8 cellular contexts compared by ENCODE assay signal in the genomic region with DNA sequence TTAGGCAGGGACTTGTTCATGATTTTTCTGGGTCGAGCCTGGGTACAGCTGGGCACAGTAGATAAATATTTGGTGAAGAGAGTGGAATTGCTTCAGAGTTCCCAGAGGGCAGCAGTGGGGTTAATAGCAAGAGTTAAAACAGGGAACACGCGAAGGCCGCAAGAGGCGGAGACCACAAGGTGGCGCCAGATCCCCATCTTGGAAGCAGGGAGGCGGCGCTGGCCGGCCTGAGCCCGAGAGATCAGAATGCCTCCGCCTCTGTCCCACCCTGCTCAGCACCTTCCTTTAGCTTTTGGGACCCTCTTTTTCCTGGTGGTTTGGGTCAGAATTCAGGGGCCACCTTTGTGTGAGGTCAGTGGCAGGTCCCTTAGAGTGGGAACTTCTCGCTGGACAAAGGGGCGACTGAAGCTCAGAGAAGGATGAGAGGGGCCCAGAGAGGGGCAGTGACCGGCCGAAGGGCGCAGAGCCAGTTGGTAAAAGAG. TPM values are rescaled to one million over a fixed set of nuclear protein-coding genes. Genes with fewer than 3 reads are reported as not detected.
A peak's percentile ranks its signal among the peaks of the same experiment; 100 is the strongest.
DNase-seq lines count a peak whose midpoint lies in the region; ATAC-seq and TF ChIP-seq lines count a peak whose summit lies in the region.

No MANE protein-coding gene starts in this region.

- WGBS in right cardiac atrium: 14% methylated on average over 16 of the region's 16 CpGs
- WGBS in sigmoid colon, 2 donors: 15 to 21% methylated on average over 16 of the region's 16 CpGs

- H3K9me3 ChIP-seq in right cardiac atrium (ENCODE audit: control insufficient read depth, low read length) (no peaks in the 10 kb centered on the region), sigmoid colon (no peaks in the 10 kb centered on the region)

- TF ChIP-seq POLR2A in NB4 (IDR thresholded peaks at IDR 0.05; ENCODE audit: extremely low read depth, insufficient read length): no peak
- no peak for TF ChIP-seq POLR2A in sigmoid colon (IDR thresholded peaks at IDR 0.05)

- no peaks in the 10 kb centered on the region for H3K4me1 ChIP-seq in right cardiac atrium (ENCODE audit: control insufficient read depth, insufficient read depth, low read length)
- H3K4me1 ChIP-seq in sigmoid colon: peaks cover 0 to 23% (median 7%) of the 10 kb centered on the region in 4 donors

- DNase-seq in NCI-H2029 (lab: John Stamatoyannopoulos, UW) (peak; percentile 42), NCI-H2029 treated with DMSO at 0.1 percent for 48 hours (lab: John Stamatoyannopoulos, UW) (no peak), NB4 (ENCODE audit: low read depth) (peak; percentile 82), T-helper 22 cell (ENCODE audit: low read depth) (peak; percentile 40), amygdala (lab: John Stamatoyannopoulos, UW) (peak in 53 of 56 donors; percentile 16 to 93 (median 66)), right cardiac atrium (peak; percentile 86 to 95 (median 92)), sigmoid colon (peak; percentile 87)

- no peak overlapping the region for H3K4me3 ChIP-seq in NB4 (ENCODE audit: low read depth, low read length)
- H3K4me3 ChIP-seq in right cardiac atrium (ENCODE audit: low read length): no peak overlapping the region
- H3K4me3 ChIP-seq in sigmoid colon: no peak overlapping the region

- no peaks in the 10 kb centered on the region for H3K36me3 ChIP-seq in sigmoid colon

- no peak for TF ChIP-seq EP300 in sigmoid colon (IDR thresholded peaks at IDR 0.05)

- no peak overlapping the region for H3K27ac ChIP-seq in right cardiac atrium (ENCODE audit: low read length)
- H3K27ac ChIP-seq in sigmoid colon: no peak overlapping the region

- peak; percentile 87 to 89 for ATAC-seq in right cardiac atrium
- no peak for ATAC-seq in GM19463 (IDR thresholded peaks at IDR 0.05; ENCODE audit: unreplicated experiment)

- TF ChIP-seq CTCF in NB4 (IDR thresholded peaks at IDR 0.05; ENCODE audit: low read depth, low read length) (peak; percentile 76), sigmoid colon (IDR thresholded peaks at IDR 0.05) (peak; percentile 67 to 97 (median 92))

- intact Hi-C loops in right cardiac atrium (cut with DNase I): loop anchor here (2.0 to 10.0 kb wide), 5 partner anchors 111 to 282 kb away; no protein-coding TSS in a partner anchor
- intact Hi-C loops in sigmoid colon (cut with DNase I): loop anchor here (1.0 to 10.0 kb wide), 3 partner anchors 112 to 279 kb away; no protein-coding TSS in a partner anchor

- H3K27me3 ChIP-seq in right cardiac atrium (ENCODE audit: control insufficient read depth, insufficient read depth): no peaks in the 10 kb centered on the region
- H3K27me3 ChIP-seq in sigmoid colon: no peaks in the 10 kb centered on the region

RNA-seq across cellular contexts. Expression of a gene that starts 6.5 kb away (rescaled TPM):
- total RNA-seq in right cardiac atrium (under 1 TPM; 0.17 to 0.68 (median 0.31) TPM), sigmoid colon (1 to 10 TPM in 1 of 4 donors, under 1 TPM in 3; 0.27 to 1.1 (median 0.34) TPM)
- polyA plus RNA-seq in right cardiac atrium (0.07 TPM), sigmoid colon (100 to 1,000 TPM in 2 of 3 donors, 10 to 100 TPM in 1; 21.9 to 169 (median 142) TPM)
